8 cellular contexts compared by ENCODE assay signal in the genomic region with DNA sequence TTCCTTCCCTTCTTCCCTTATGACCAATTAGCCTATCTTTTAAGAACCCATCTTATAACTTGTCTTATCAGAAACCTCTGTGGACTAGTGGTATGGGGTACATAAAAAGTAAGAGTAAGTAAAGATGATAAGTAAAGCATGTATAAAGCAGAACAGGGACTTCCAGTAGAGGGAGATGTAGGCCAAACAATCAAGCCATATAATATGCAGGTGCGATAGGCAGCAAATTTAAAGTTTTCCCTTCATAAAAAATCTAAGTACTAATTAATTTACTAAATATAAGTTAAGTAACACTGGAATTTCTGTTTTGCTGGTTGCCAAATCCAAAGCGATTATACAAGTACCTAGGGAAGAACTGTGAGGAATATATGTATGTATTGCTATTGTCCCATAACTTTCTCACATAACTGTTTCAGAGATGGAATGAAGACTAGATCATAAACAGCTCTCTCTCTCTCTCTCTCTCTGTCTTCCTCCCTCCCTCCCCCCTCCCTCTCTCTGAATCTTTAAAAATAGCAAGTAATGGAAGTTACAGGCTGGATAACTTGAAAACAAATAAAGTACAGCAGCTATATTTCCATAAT. TPM values are rescaled to one million over a fixed set of nuclear protein-coding genes. Genes with fewer than 3 reads are reported as not detected.
A peak's percentile ranks its signal among the peaks of the same experiment; 100 is the strongest.
DNase-seq lines count a peak whose midpoint lies in the region; ATAC-seq, FAIRE-seq and TF ChIP-seq lines count a peak whose summit lies in the region.

No MANE protein-coding gene starts in this region.

- no peaks in the 10 kb centered on the region for H3K9me3 Mint-ChIP-seq in nephron progenitor cell

- H4K20me1 ChIP-seq in GM12878 (ENCODE audit: control insufficient read depth, insufficient read depth), result no peaks in the 10 kb centered on the region
- H4K20me1 ChIP-seq in osteoblast (ENCODE audit: insufficient read depth, low read length), result no peaks in the 10 kb centered on the region

- no TSS peak for BruUV-seq in GM12878 (replicated peaks; lab: Mats Ljungman, UMichigan)

- H3K27ac Mint-ChIP-seq in nephron progenitor cell, result no peak overlapping the region

- H2AFZ ChIP-seq in GM12878 (ENCODE audit: control insufficient read depth, low read depth, low read length) (no peak overlapping the region), osteoblast (ENCODE audit: low read length) (no peak overlapping the region)

- TF ChIP-seq RAD21 in GM12878 (IDR thresholded peaks at IDR 0.05; ENCODE audit: insufficient read depth, low read depth, low read length), result peak; percentile 64

- CTCF ChIA-PET in GM12878 (lab: Yijun Ruan, JAX), result interaction anchor here (0.8 to 1.8 kb wide), 10 partner anchors 11 to 1092 kb away, joined by 3 to 9 read pairs (median 6); partner anchors contain the start of gene TMTC2

- TF ChIP-seq EP300 in GM12878 (IDR thresholded peaks at IDR 0.05; ENCODE audit: borderline replicate concordance in 1 of 2, control insufficient read depth in 1 of 2, low read depth in 2 of 2, low read length in 2 of 2), result no peak

- H3K27ac ChIP-seq in 22Rv1 (no peak overlapping the region), GM12878 (ENCODE audit: control insufficient read depth, insufficient read depth) (no peak overlapping the region), osteoblast (ENCODE audit: low read depth, low read length) (no peak overlapping the region)

- H3K9me3 ChIP-seq in GM12878 (replicated peaks; ENCODE audit: control insufficient read depth, insufficient read depth, low read length) (no peaks in the 10 kb centered on the region; the same call in 2 of the 3 replicates), osteoblast (ENCODE audit: low read depth, low read length) (no peaks in the 10 kb centered on the region)

- peak; percentile 86 for TF ChIP-seq CTCF in 22Rv1 (IDR thresholded peaks at IDR 0.05)
- TF ChIP-seq CTCF in LNCAP (IDR thresholded peaks at IDR 0.05), result peak; percentile 81
- peak; percentile 28 to 54 (median 30); a peak in 4 of 6 replicates for TF ChIP-seq CTCF in GM12878 (IDR thresholded peaks at IDR 0.05 in 2 of 3, conservative IDR thresholded peaks at IDR 0.05 in 1 of 3; ENCODE audit: control insufficient read depth in 2 of 3, extremely low read depth in 1 of 3, insufficient read depth in 1 of 3, low read depth in 3 of 3, low read length in 3 of 3)
- peak; percentile 58 for TF ChIP-seq CTCF in osteoblast (IDR thresholded peaks at IDR 0.05; ENCODE audit: extremely low read depth, low read depth, low read length)
- no peak for TF ChIP-seq CTCF in nephron progenitor cell (IDR thresholded peaks at IDR 0.05)

- intact Hi-C loops in GM12878 (cut with micrococcal nuclease; ENCODE audit: unreplicated experiment), result loop anchor here (5.0 kb wide), 1 partner anchor 243 kb away; no protein-coding TSS in a partner anchor

- no peak overlapping the region for H3K9ac ChIP-seq in GM12878 (ENCODE audit: control insufficient read depth, insufficient read depth, low read length)

- SMC1A ChIA-PET in GM12878 (lab: Charles Lee; ENCODE audit: uncharacterized antibody, unreplicated experiment), result interaction anchor here (0.6 to 2.1 kb wide), 7 partner anchors 133 to 301 kb away, joined by 3 to 6 read pairs (median 3); no protein-coding TSS in a partner anchor

- H3K4me1 ChIP-seq in GM12878 (ENCODE audit: control insufficient read depth, insufficient read depth, low read length), result no peaks in the 10 kb centered on the region
- no peaks in the 10 kb centered on the region for H3K4me1 ChIP-seq in osteoblast (ENCODE audit: insufficient read depth, low read length)

- RAD21 ChIA-PET in GM12878 (lab: Charles Lee; ENCODE audit: unreplicated experiment), result interaction anchor here (0.6 to 1.6 kb wide), 4 partner anchors 135 to 146 kb away, joined by 3 to 5 read pairs (median 4); no protein-coding TSS in a partner anchor

- no peaks in the 10 kb centered on the region for H3K79me2 ChIP-seq in GM12878 (ENCODE audit: control insufficient read depth, insufficient read depth, low read length)
- H3K79me2 ChIP-seq in osteoblast (ENCODE audit: insufficient read depth, low read length), result no peaks in the 10 kb centered on the region

- no peak overlapping the region for H3K4me3 Mint-ChIP-seq in nephron progenitor cell

- FAIRE-seq in GM12878 (lab: Jason Lieb, UNC), result no peak

- no peak overlapping the region for H3K4me3 ChIP-seq in GM12878
- H3K4me3 ChIP-seq in osteoblast (ENCODE audit: insufficient read depth, low read length), result no peak overlapping the region

- POLR2A ChIA-PET in GM12878 (lab: Charles Lee), result no interaction called here

- H3K4me2 ChIP-seq in GM12878 (ENCODE audit: control insufficient read depth, insufficient read depth), result no peak overlapping the region
- H3K4me2 ChIP-seq in osteoblast (ENCODE audit: insufficient read depth, low read length), result no peak overlapping the region

- no peaks in the 10 kb centered on the region for H3K36me3 Mint-ChIP-seq in nephron progenitor cell (ENCODE audit: low read depth)

- WGBS in GM12878 (ENCODE audit: insufficient coverage, insufficient replicate concordance, low lambda C conversion rate, missing lambda C conversion rate), result 96% methylated on average over 2 of the region's 2 CpGs

- DNase-seq in GM12878 (ENCODE audit: low read depth, low spot score), result no peak
- DNase-seq in osteoblast (ENCODE audit: insufficient read length, low spot score, missing footprints), result no peak
- no peak for DNase-seq in NOMO-1 treated with dmso at 0.1 percent for 144 hours (lab: John Stamatoyannopoulos, UW; ENCODE audit: unreplicated experiment)
- no peak for DNase-seq in nephron progenitor cell

- ATAC-seq in GM18505 (IDR thresholded peaks at IDR 0.05; ENCODE audit: unreplicated experiment), result peak; percentile 66
- ATAC-seq in GM12878, result peak; percentile 76
- ATAC-seq in GM21717 (IDR thresholded peaks at IDR 0.05; ENCODE audit: unreplicated experiment), result no peak

- no peaks in the 10 kb centered on the region for H3K4me1 Mint-ChIP-seq in nephron progenitor cell

- H3K27me3 Mint-ChIP-seq in nephron progenitor cell (ENCODE audit: low read depth, poor library complexity), result no peaks in the 10 kb centered on the region

- H3K36me3 ChIP-seq in GM12878 (ENCODE audit: control insufficient read depth in 2 of 2, insufficient read depth in 2 of 2, low read length in 1 of 2) (peaks cover 0 to 5% of the 10 kb centered on the region in 2 experiments; a peak in 1 of 4 replicates), osteoblast (ENCODE audit: insufficient read depth, low read length) (no peaks in the 10 kb centered on the region)

- H3K27me3 ChIP-seq in GM12878 (replicated peaks in 1 of 2; ENCODE audit: control insufficient read depth in 2 of 2, insufficient read depth in 2 of 2, low read length in 1 of 2), result no peaks in the 10 kb centered on the region
- no peaks in the 10 kb centered on the region for H3K27me3 ChIP-seq in osteoblast (ENCODE audit: insufficient read depth, low read length)

- TF ChIP-seq POLR2A in GM18505 (IDR thresholded peaks at IDR 0.05; ENCODE audit: borderline replicate concordance, extremely low read depth, insufficient read depth, insufficient read length), result no peak
- no peak for TF ChIP-seq POLR2A in GM12878 (IDR thresholded peaks at IDR 0.05; ENCODE audit: low read depth, low read length)

- in situ Hi-C loops in GM12878 (cut with MboI), result no loop called here

TF ChIP-seq in GM12878, 131 proteins besides CTCF, POLR2A, EP300 and RAD21 (continues in another document):
- no peak for TF ChIP-seq KAT2A (conservative IDR thresholded peaks at IDR 0.05; ENCODE audit: control insufficient read depth, low read depth, low read length)

RNA-seq across cellular contexts. Expression of gene METTL25, which starts 25.7 kb away (rescaled TPM):
- total RNA-seq in GM12878 (2013; cell fraction: nucleolus; rRNA removed), result 28.1 and 29.7 TPM in 2 replicates
- total RNA-seq in GM12878 (2014; rRNA removed) (7.5 and 12.6 TPM in 2 replicates), GM12878 (2014; rRNA removed; fragmentation: Illumina TruSeq; extraction: Trizol) (9.9 and 10.0 TPM in 2 replicates), GM12878 (2021) (8.5 and 11.3 TPM in 2 replicates), osteoblast (18.1 and 20.6 TPM in 2 replicates)
- polyA plus RNA-seq in GM12878 (2011; ENCODE audit: low read depth), result 2.9 TPM
- polyA plus RNA-seq in GM12878 (2011; rRNA removed) (11.0 and 20.3 TPM in 2 replicates), GM12878 (2014; fragmentation: Illumina TruSeq; extraction: Trizol) (5.6 and 8.4 TPM in 2 replicates), GM12878 (2014; fragmentation: Nextera tagmentation; extraction: Ambion mirVana) (1 to 10 TPM; 6.6 to 7.0 TPM), GM12878 (2014; rRNA removed) (5.8 and 7.1 TPM in 2 replicates), GM12878 (2016; fragmentation: Nextera tagmentation; extraction: Ambion mirVana) (10 to 100 TPM in 1 of 2 experiments, 1 to 10 TPM in 1; 8.4 to 11.2 TPM)
- 2.5 and 5.1 TPM in 2 replicates for polyA plus RNA-seq in GM12878 (2011; cell fraction: cytosol; rRNA removed)
- polyA plus RNA-seq in GM12878 (2011; cell fraction: nucleus; rRNA removed), result 25.1 and 29.4 TPM in 2 replicates
- polyA plus RNA-seq in GM12878 (2012), result 4.0 and 5.3 TPM in 2 replicates
- 8.9 and 16.7 TPM in 2 replicates for polyA minus RNA-seq in GM12878 (2011; rRNA and poly(A)+ RNA removed)
- 4.8 and 6.5 TPM in 2 replicates for polyA minus RNA-seq in GM12878 (2011; cell fraction: cytosol; rRNA and poly(A)+ RNA removed)
- polyA minus RNA-seq in GM12878 (2011; cell fraction: nucleus; rRNA and poly(A)+ RNA removed), result 31.6 and 56.0 TPM in 2 replicates

RNA-seq across cellular contexts. Expression of gene CCDC59, which starts 25.8 kb away (rescaled TPM):
- total RNA-seq in GM12878 (2013; cell fraction: nucleolus; rRNA removed), result 55.1 and 64.1 TPM in 2 replicates
- total RNA-seq in GM12878 (2014; rRNA removed) (44.3 and 48.8 TPM in 2 replicates), GM12878 (2014; rRNA removed; fragmentation: Illumina TruSeq; extraction: Trizol) (104 and 115 TPM in 2 replicates), GM12878 (2021) (49.1 and 51.1 TPM in 2 replicates), osteoblast (47.4 and 48.3 TPM in 2 replicates)
- polyA plus RNA-seq in GM12878 (2011; ENCODE audit: low read depth), result 30.5 TPM
- polyA plus RNA-seq in GM12878 (2011; rRNA removed) (30.4 and 39.1 TPM in 2 replicates), GM12878 (2014; fragmentation: Illumina TruSeq; extraction: Trizol) (128 and 131 TPM in 2 replicates), GM12878 (2014; fragmentation: Nextera tagmentation; extraction: Ambion mirVana) (10 to 100 TPM; 94.7 to 98.6 TPM), GM12878 (2014; rRNA removed) (39.4 and 57.0 TPM in 2 replicates), GM12878 (2016; fragmentation: Nextera tagmentation; extraction: Ambion mirVana) (10 to 100 TPM; 77.3 to 90.7 TPM)
- 13.5 and 15.6 TPM in 2 replicates for polyA plus RNA-seq in GM12878 (2011; cell fraction: cytosol; rRNA removed)
- polyA plus RNA-seq in GM12878 (2011; cell fraction: nucleus; rRNA removed), result 15.7 and 19.7 TPM in 2 replicates
- 57.3 and 68.2 TPM in 2 replicates for polyA plus RNA-seq in GM12878 (2012)
- polyA minus RNA-seq in GM12878 (2011; rRNA and poly(A)+ RNA removed), result 12.4 and 16.9 TPM in 2 replicates
- polyA minus RNA-seq in GM12878 (2011; cell fraction: cytosol; rRNA and poly(A)+ RNA removed), result 1.5 and 9.1 TPM in 2 replicates
- 17.0 and 30.0 TPM in 2 replicates for polyA minus RNA-seq in GM12878 (2011; cell fraction: nucleus; rRNA and poly(A)+ RNA removed)
